Comparison of ENCODE assay signal across 1 cellular context in genomic region chr22:43955040-43955882, GRCh38.
TF ChIP-seq lines count a peak whose summit lies in the region.

TSS of gene SAMM50 (plus strand) at chr22:43955442. CDS start at chr22:43955578, 136 bp downstream.

TF ChIP-seq in HepG2, 621 proteins besides CTCF, POLR2A, EP300 and RAD21 (continued from another document and continues in another):
- no peak for TF ChIP-seq KIAA2018 (CRISPR knock-in tag; IDR thresholded peaks at IDR 0.05; ENCODE audit: borderline replicate concordance)
- TF ChIP-seq ZNF552 (CRISPR knock-in tag; IDR thresholded peaks at IDR 0.05; ENCODE audit: borderline replicate concordance) = peak; percentile 87
- TF ChIP-seq IRF9 (CRISPR knock-in tag; IDR thresholded peaks at IDR 0.05; ENCODE audit: borderline replicate concordance) = peak; percentile 85; the same call in 1 of the 2 replicates
- peak; percentile 98 for TF ChIP-seq YY1 (IDR thresholded peaks at IDR 0.05; ENCODE audit: insufficient read depth, insufficient replicate concordance, low read depth, low read length)
- 0 out of 2 replicates have a peak, but pooled peaks have one; percentile 42 for TF ChIP-seq NFE2L1 (CRISPR knock-in tag; IDR thresholded peaks at IDR 0.05; ENCODE audit: borderline replicate concordance)
- no peak for TF ChIP-seq ZNF720 (CRISPR knock-in tag; IDR thresholded peaks at IDR 0.05)
- TF ChIP-seq SOX13 (IDR thresholded peaks at IDR 0.05) = no peak; the same call in 1 of the 2 replicates
- TF ChIP-seq SOX13 (CRISPR knock-in tag; conservative IDR thresholded peaks at IDR 0.05 in 1 of 2, IDR thresholded peaks at IDR 0.05 in 1 of 2) = peak in 1 of 2 experiments; percentile 24; a peak in 1 of 4 replicates
- TF ChIP-seq ZNF484 (CRISPR knock-in tag; IDR thresholded peaks at IDR 0.05; ENCODE audit: borderline replicate concordance, low read depth) = no peak
- TF ChIP-seq FOXJ3 (CRISPR knock-in tag; IDR thresholded peaks at IDR 0.05; ENCODE audit: borderline replicate concordance) = no peak
- peak; percentile 92 for TF ChIP-seq POLR2AphosphoS5 (IDR thresholded peaks at IDR 0.05; ENCODE audit: low read depth, low read length)
- TF ChIP-seq FOXA1 (IDR thresholded peaks at IDR 0.05) = no peak
- peak; percentile 53; the same call in 1 of the 2 replicates for TF ChIP-seq FOXA1 (CRISPR knock-in tag; IDR thresholded peaks at IDR 0.05)
- no peak; the same call in 1 of the 2 replicates for TF ChIP-seq SMAD1 (CRISPR knock-in tag; IDR thresholded peaks at IDR 0.05; ENCODE audit: borderline replicate concordance, low read depth)
- TF ChIP-seq ZNF691 (CRISPR knock-in tag; IDR thresholded peaks at IDR 0.05; ENCODE audit: borderline replicate concordance, low read depth) = peak; percentile 62; the same call in 1 of the 2 replicates
- no peak for TF ChIP-seq SP140L (CRISPR knock-in tag; IDR thresholded peaks at IDR 0.05; ENCODE audit: borderline replicate concordance)
- 0 out of 2 replicates have a peak, but pooled peaks have one; percentile 33 for TF ChIP-seq ZNF546 (CRISPR knock-in tag; conservative IDR thresholded peaks at IDR 0.05)
- TF ChIP-seq ZNF143 (CRISPR knock-in tag; IDR thresholded peaks at IDR 0.05) = peak; percentile 87
- TF ChIP-seq ZBTB39 (CRISPR knock-in tag; IDR thresholded peaks at IDR 0.05) = no peak
- TF ChIP-seq STAT5B (CRISPR knock-in tag; IDR thresholded peaks at IDR 0.05) = 0 out of 2 replicates have a peak, but pooled peaks have one; percentile 36
- TF ChIP-seq ZNF468 (CRISPR knock-in tag; IDR thresholded peaks at IDR 0.05) = no peak; the same call in 1 of the 2 replicates
- TF ChIP-seq HMGXB3 (CRISPR knock-in tag; IDR thresholded peaks at IDR 0.05; ENCODE audit: borderline replicate concordance) = 0 out of 2 replicates have a peak, but pooled peaks have one; percentile 43
- peak; percentile 37; the same call in 1 of the 2 replicates for TF ChIP-seq RFXAP (CRISPR knock-in tag; IDR thresholded peaks at IDR 0.05; ENCODE audit: borderline replicate concordance)
- peak; percentile 16; the same call in 1 of the 2 replicates for TF ChIP-seq PRDM15 (CRISPR knock-in tag; IDR thresholded peaks at IDR 0.05)
- TF ChIP-seq ZNF430 (CRISPR knock-in tag; IDR thresholded peaks at IDR 0.05) = no peak
- TF ChIP-seq RXRB (CRISPR knock-in tag; IDR thresholded peaks at IDR 0.05; ENCODE audit: borderline replicate concordance) = peak; percentile 52; the same call in 1 of the 2 replicates
- TF ChIP-seq KLF16 (CRISPR knock-in tag; IDR thresholded peaks at IDR 0.05) = peak in 1 of 2 experiments; percentile 55; a peak in 1 of 4 replicates
- TF ChIP-seq ZSCAN5A (CRISPR knock-in tag; IDR thresholded peaks at IDR 0.05; ENCODE audit: borderline replicate concordance) = no peak
- 0 out of 2 replicates have a peak, but pooled peaks have one; percentile 50 for TF ChIP-seq ZNF776 (CRISPR knock-in tag; IDR thresholded peaks at IDR 0.05)
- TF ChIP-seq KDM5A (IDR thresholded peaks at IDR 0.05; ENCODE audit: borderline replicate concordance, low read length) = peak; percentile 72
- TF ChIP-seq TCF12 (IDR thresholded peaks at IDR 0.05) = no peak
- TF ChIP-seq TCF12 (CRISPR knock-in tag; IDR thresholded peaks at IDR 0.05) = peak; percentile 26; the same call in 1 of the 2 replicates
- no peak for TF ChIP-seq HOXD1 (CRISPR knock-in tag; IDR thresholded peaks at IDR 0.05)
- peak; percentile 81 for TF ChIP-seq ZNF605 (CRISPR knock-in tag; IDR thresholded peaks at IDR 0.05)
- peak; percentile 39; the same call in 1 of the 2 replicates for TF ChIP-seq ZBTB7B (CRISPR knock-in tag; IDR thresholded peaks at IDR 0.05)
